8 cellular contexts compared by ENCODE assay signal in genomic region chr17:75109047-75109406, GRCh38. TPM values are rescaled to one million over a fixed set of nuclear protein-coding genes. Genes with fewer than 3 reads are reported as not detected.
A peak's percentile ranks its signal among the peaks of the same experiment; 100 is the strongest.
DNase-seq lines count a peak whose midpoint lies in the region; ATAC-seq and TF ChIP-seq lines count a peak whose summit lies in the region.

No MANE protein-coding gene starts in this region.

- H3K18ac ChIP-seq in mesenchymal stem cell (ENCODE audit: low read depth in 1 of 2, low read length in 2 of 2) = peak overlapping the region in 1 of 2 experiments; percentile 69

- H3K36me3 ChIP-seq in heart left ventricle = peaks cover 0 to 6% (median 0%) of the 10 kb centered on the region in 9 donors
- peaks cover 3 to 11% of the 10 kb centered on the region in 2 experiments for H3K36me3 ChIP-seq in mesenchymal stem cell (ENCODE audit: control insufficient read depth in 1 of 2, insufficient read depth in 2 of 2, low read depth in 1 of 2, low read length in 2 of 2)
- no peaks in the 10 kb centered on the region for H3K36me3 ChIP-seq in uterus

- no peak overlapping the region for H2BK120ac ChIP-seq in mesenchymal stem cell (ENCODE audit: low read depth, low read length)

- H3K4me3 ChIP-seq in heart left ventricle (peak overlapping the region; percentile 78 to 98 (median 92)), astrocyte of the spinal cord (ENCODE audit: low read depth, low read length) (peak overlapping the region; percentile 87), mesenchymal stem cell (ENCODE audit: insufficient read depth in 1 of 2, low read depth in 1 of 2, low read length in 2 of 2) (peak overlapping the region; percentile 66 to 94), uterus (peak overlapping the region; percentile 69 to 98)

- no peak overlapping the region for H2BK12ac ChIP-seq in mesenchymal stem cell (ENCODE audit: low read length in 2 of 2)

- no peak overlapping the region for H2BK5ac ChIP-seq in mesenchymal stem cell (ENCODE audit: low read depth, low read length, poor library complexity, severe bottlenecking)

- H2BK15ac ChIP-seq in mesenchymal stem cell (ENCODE audit: low read depth, poor library complexity, severe bottlenecking) = no peak overlapping the region

- H2AFZ ChIP-seq in mesenchymal stem cell (ENCODE audit: low read depth, low read length) = no peak overlapping the region

- H3K79me1 ChIP-seq in mesenchymal stem cell (replicated peaks; ENCODE audit: low read length, poor library complexity, severe bottlenecking) = peaks cover 7% of the 10 kb centered on the region

- H3K27me3 ChIP-seq in heart left ventricle = no peaks in the 10 kb centered on the region
- no peaks in the 10 kb centered on the region for H3K27me3 ChIP-seq in mesenchymal stem cell (ENCODE audit: control insufficient read depth in 1 of 2, insufficient read depth in 1 of 2, low read length in 2 of 2)
- no peaks in the 10 kb centered on the region for H3K27me3 ChIP-seq in uterus

- H3K4me1 ChIP-seq in heart left ventricle (peaks cover 0 to 39% (median 26%) of the 10 kb centered on the region in 12 donors), mesenchymal stem cell (ENCODE audit: control insufficient read depth, insufficient read depth, low read depth, low read length) (peaks cover 29% of the 10 kb centered on the region), uterus (peaks cover 0 to 18% of the 10 kb centered on the region in 2 donors)

- no peak for DNase-seq in heart left ventricle
- no peak for DNase-seq in cardiac septum (ENCODE audit: low spot score)
- DNase-seq in astrocyte of the spinal cord (ENCODE audit: low read depth, low spot score) = no peak
- no peak for DNase-seq in mesenchymal stem cell
- DNase-seq in uterus = no peak
- DNase-seq in DMS153 (lab: John Stamatoyannopoulos, UW) = no peak
- no peak for DNase-seq in posterior vena cava (ENCODE audit: low spot score)

- intact Hi-C loops in heart left ventricle (cut with DNase I) (loop anchor here in 4 of 10 donors (2.0 to 5.0 kb wide), 4 partner anchors 37 to 152 kb away; no protein-coding TSS in a partner anchor), cardiac septum (cut with DNase I) (no loop called here), uterus (cut with DNase I; ENCODE audit: low total_unique reads) (no loop called here), posterior vena cava (cut with DNase I) (loop anchor here in 1 of 2 donors (10.0 kb wide), 1 partner anchor 76 kb away; the partner anchor contains the start of gene SUMO2)

- peak overlapping the region; percentile 67 for H4K8ac ChIP-seq in mesenchymal stem cell (ENCODE audit: low read length)

- H2AK5ac ChIP-seq in mesenchymal stem cell (ENCODE audit: low read length, severe bottlenecking) = no peak overlapping the region

- H3K4me2 ChIP-seq in mesenchymal stem cell (ENCODE audit: low read length, poor library complexity, severe bottlenecking) = peak overlapping the region; percentile 98

- no peak overlapping the region for H4K91ac ChIP-seq in mesenchymal stem cell (ENCODE audit: low read length)

- TF ChIP-seq CTCF in heart left ventricle (IDR thresholded peaks at IDR 0.05) = no peak
- TF ChIP-seq CTCF in astrocyte of the spinal cord (IDR thresholded peaks at IDR 0.05; ENCODE audit: low read depth, low read length) = no peak
- TF ChIP-seq CTCF in uterus (IDR thresholded peaks at IDR 0.05) = no peak

- in situ Hi-C loops in astrocyte of the spinal cord (cut with HindIII; ENCODE audit: low sequenced_read_pairs) = no loop called here

- no peak overlapping the region for H3K4ac ChIP-seq in mesenchymal stem cell (ENCODE audit: low read depth in 1 of 2, low read length in 2 of 2)

- H3K27ac ChIP-seq in heart left ventricle = peak overlapping the region in 2 of 12 donors; percentile 81 to 90
- H3K27ac ChIP-seq in mesenchymal stem cell (ENCODE audit: low read length, poor library complexity, severe bottlenecking) = no peak overlapping the region
- H3K27ac ChIP-seq in uterus = no peak overlapping the region

- H3K9ac ChIP-seq in mesenchymal stem cell (ENCODE audit: low read length) = peak overlapping the region; percentile 85

- 11 to 20% (median 13%) methylated on average over 16 to 22 of the region's 22 CpGs for WGBS in heart left ventricle, 4 donors
- WGBS in mesenchymal stem cell = 25% methylated on average over 22 of the region's 22 CpGs

- ATAC-seq in heart left ventricle (no peak), HG03095 (IDR thresholded peaks at IDR 0.05; ENCODE audit: unreplicated experiment) (no peak)

- peak overlapping the region in 1 of 2 experiments; percentile 27 for H3K23ac ChIP-seq in mesenchymal stem cell (ENCODE audit: low read length in 2 of 2)

- no peak for TF ChIP-seq POLR2A in heart left ventricle (IDR thresholded peaks at IDR 0.05)
- TF ChIP-seq POLR2A in uterus (IDR thresholded peaks at IDR 0.05) = no peak

- H3K9me3 ChIP-seq in heart left ventricle (no peaks in the 10 kb centered on the region), mesenchymal stem cell (ENCODE audit: control insufficient read depth, low read length) (no peaks in the 10 kb centered on the region), uterus (no peaks in the 10 kb centered on the region)

- H3K14ac ChIP-seq in mesenchymal stem cell (ENCODE audit: low read length in 2 of 2) = no peak overlapping the region

RNA-seq across cellular contexts. Expression of gene ARMC7, which starts 0.7 kb away (rescaled TPM):
- total RNA-seq in heart left ventricle (1 to 10 TPM; 3.9 to 7.9 (median 5.2) TPM), cardiac septum (8.0 TPM), uterus (1 to 10 TPM in 2 of 4 donors, under 1 TPM in 2; 0.29 to 9.2 (median 2.0) TPM), posterior vena cava (1 to 10 TPM; 5.8 to 6.4 TPM)
- polyA plus RNA-seq in heart left ventricle = 1 to 10 TPM; 4.9 to 7.1 TPM
- 6.8 TPM for polyA plus RNA-seq in mesenchymal stem cell (2013, experiment 1 of 2)
- polyA plus RNA-seq in mesenchymal stem cell (2013, experiment 2 of 2) = 6.8 TPM

RNA-seq across cellular contexts. Expression of gene SLC16A5, which starts 21.3 kb away (rescaled TPM):
- 10 to 100 TPM in 6 of 9 donors, 1 to 10 TPM in 3; 4.8 to 23.3 (median 11.1) TPM for total RNA-seq in heart left ventricle
- 1 to 10 TPM; 4.3 to 7.8 TPM for polyA plus RNA-seq in heart left ventricle
- total RNA-seq in cardiac septum = 22.7 TPM
- 12.9 TPM for polyA plus RNA-seq in mesenchymal stem cell (2013, experiment 1 of 2)
- polyA plus RNA-seq in mesenchymal stem cell (2013, experiment 2 of 2) = 12.0 TPM
- 10 to 100 TPM in 2 of 4 donors, 1 to 10 TPM in 1, not detected in 1; 4.1 to 17.5 (median 12.1) TPM for total RNA-seq in uterus
- 1 to 10 TPM; 6.1 to 8.1 TPM for total RNA-seq in posterior vena cava

RNA-seq across cellular contexts. Expression of gene NT5C, which starts 22.5 kb away (rescaled TPM):
- total RNA-seq in heart left ventricle (10 to 100 TPM; 15.9 to 56.0 (median 22.8) TPM), cardiac septum (27.7 TPM), uterus (10 to 100 TPM; 30.2 to 60.0 (median 44.9) TPM), posterior vena cava (10 to 100 TPM; 26.2 to 33.0 TPM)
- 10 to 100 TPM; 29.0 to 45.7 TPM for polyA plus RNA-seq in heart left ventricle
- 52.5 TPM for polyA plus RNA-seq in mesenchymal stem cell (2013, experiment 1 of 2)
- 56.2 TPM for polyA plus RNA-seq in mesenchymal stem cell (2013, experiment 2 of 2)

RNA-seq across cellular contexts. Expression of gene JPT1, which starts 45.3 kb away (rescaled TPM):
- total RNA-seq in heart left ventricle (10 to 100 TPM; 10.4 to 60.8 (median 16.0) TPM), cardiac septum (15.2 TPM), uterus (10 to 100 TPM in 2 of 4 donors, 1 to 10 TPM in 2; 3.6 to 46.8 (median 11.6) TPM), posterior vena cava (10 to 100 TPM; 20.1 to 22.3 TPM)
- 10 to 100 TPM; 41.8 to 68.0 TPM for polyA plus RNA-seq in heart left ventricle
- 284 TPM for polyA plus RNA-seq in mesenchymal stem cell (2013, experiment 1 of 2)
- 299 TPM for polyA plus RNA-seq in mesenchymal stem cell (2013, experiment 2 of 2)
